Comparison of ENCODE assay signal across 11 cellular contexts in the genomic region with DNA sequence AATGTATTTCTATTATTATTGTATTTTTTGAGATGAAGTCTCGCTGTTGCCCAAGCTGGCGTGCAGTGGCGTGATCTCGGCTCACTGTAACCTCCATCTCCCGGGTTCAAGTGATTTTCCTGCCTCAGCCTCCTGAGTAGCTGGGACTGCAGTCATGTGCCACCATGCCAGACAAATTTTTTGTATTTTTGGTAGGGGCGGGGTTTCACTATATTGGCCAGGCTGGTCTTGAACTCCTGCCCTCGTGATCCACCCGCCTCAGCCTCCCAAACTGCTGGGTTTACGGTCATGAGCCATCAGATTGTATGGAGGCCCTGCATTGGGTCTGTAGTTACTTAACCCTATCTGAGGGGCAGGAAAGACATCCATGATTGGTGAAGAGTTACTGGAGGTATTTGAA. TPM values are rescaled to one million over a fixed set of nuclear protein-coding genes. Genes with fewer than 3 reads are reported as not detected.
DNase-seq lines count a peak whose midpoint lies in the region; ATAC-seq lines count a peak whose summit lies in the region.
"Not testable (repeated sequence)": the region's sequence is repeated elsewhere in the genome, so short reads cannot be mapped to it uniquely, and the experiment has no call there.
"Had no signal": no experiment of that assay in that cellular context is flagged by ENCODE, and none has a peak within 500 bp of the region (broad histone marks: within the 10 kb centered on the region; RNA-seq: fewer than 3 reads in every experiment).

No MANE protein-coding gene starts in this region.

- H3K27ac ChIP-seq in HUES48 (ENCODE audit: low read depth, low read length): not testable (repeated sequence)

- H3K4me1 ChIP-seq in HUES48 (ENCODE audit: control insufficient read depth, insufficient read depth, low read length): not testable (repeated sequence)

- not testable (repeated sequence) for H3K9ac ChIP-seq in HUES48 (ENCODE audit: low read depth, low read length)

- intact Hi-C loops in Right ventricle myocardium inferior (cut with DNase I): not testable (repeated sequence)

- H3K27me3 ChIP-seq in HUES48 (ENCODE audit: control insufficient read depth, insufficient read depth, low read length): not testable (repeated sequence)

- peak; percentile 27 for ATAC-seq in Right ventricle myocardium inferior

- H3K9me3 ChIP-seq in HUES48 (ENCODE audit: control insufficient read depth, insufficient read depth, low read length): peaks cover 91% of the 10 kb centered on the region

- not testable (repeated sequence) for DNase-seq in Right ventricle myocardium inferior (ENCODE audit: missing footprints)

- H3K36me3 ChIP-seq in HUES48 (ENCODE audit: control insufficient read depth, insufficient read depth, low read length): not testable (repeated sequence)

- peak overlapping the region; percentile 30; the same call in 1 of the 2 replicates for H3K4me3 ChIP-seq in HUES48 (ENCODE audit: low read depth, low read length)

RNA-seq across cellular contexts. Expression of gene TPTE, which starts 23.0 kb away (rescaled TPM):
- total RNA-seq in Right ventricle myocardium inferior: not detected
- total RNA-seq: A673; B cell; Caco-2; Calu3; CD4-positive, alpha-beta memory T cell; CD4-positive, alpha-beta T cell; CD4-positive, CD25-positive, alpha-beta regulatory T cell; CD8-positive, alpha-beta memory T cell; CD8-positive, alpha-beta T cell had no signal
